35 cellular contexts compared by ENCODE assay signal in the genomic region with DNA sequence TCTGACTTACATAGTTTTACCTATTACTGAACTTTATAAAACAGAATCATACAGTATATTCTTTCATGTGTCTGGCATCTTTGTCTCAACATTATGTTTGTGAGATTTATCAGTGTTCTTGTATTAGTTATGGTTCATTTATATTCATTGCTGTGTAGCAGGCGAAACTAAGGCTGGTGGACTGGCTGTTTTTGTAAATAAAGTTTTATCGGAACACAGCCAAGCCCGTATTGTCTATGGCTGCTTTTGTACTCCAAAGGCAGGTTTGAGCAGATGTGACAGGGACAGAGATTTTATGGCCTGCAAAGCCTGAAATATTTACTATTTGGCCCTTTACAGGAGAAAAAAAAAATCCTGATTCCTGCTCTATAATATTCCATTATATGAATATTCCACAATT.
"Had no signal": no experiment of that assay in that cellular context is flagged by ENCODE, and none has a peak within 500 bp of the region (broad histone marks: within the 10 kb centered on the region; RNA-seq: fewer than 3 reads in every experiment).

No MANE protein-coding gene starts in this region.

- ATAC-seq: activated T-cell treated with anti-CD3 and anti-CD28 coated beads, Interleukin-2, amount 50 U/mL, for 72 hours had no signal

- H3K9me3 ChIP-seq: ascending aorta, Peyer's patch had no signal

- H3K9ac ChIP-seq: KMS-11 had no signal

- H3K4me3 Mint-ChIP-seq: activated CD4-positive, alpha-beta memory T cell treated with anti-CD3 and anti-CD28 coated beads, Interleukin-2, amount 10 ng/mL, durations not matched to agents 7 days and 5 days; activated naive CD4-positive, alpha-beta T cell treated with anti-CD3 and anti-CD28 coated beads, Interleukin-2, amount 50 U/mL, for 24 hours; activated naive CD8-positive, alpha-beta T cell treated with anti-CD3 and anti-CD28 coated beads, Interleukin-2, amount 10 ng/mL, durations not matched to agents 7 days and 5 days; activated T-cell treated with anti-CD3 and anti-CD28 coated beads, Interleukin-2, amount 50 U/mL, for 72 hours had no signal

- H3K4me2 ChIP-seq: KMS-11 had no signal

- H3K4me1 ChIP-seq: Peyer's patch had no signal

- H3K4me3 ChIP-seq: ascending aorta, cardiac muscle cell, Peyer's patch had no signal

- H3K9me3 Mint-ChIP-seq: activated CD4-positive, alpha-beta memory T cell treated with anti-CD3 and anti-CD28 coated beads, Interleukin-2, amount 10 ng/mL, durations not matched to agents 7 days and 5 days; activated naive CD4-positive, alpha-beta T cell treated with anti-CD3 and anti-CD28 coated beads, Interleukin-2, amount 50 U/mL, for 24 hours; activated naive CD8-positive, alpha-beta T cell treated with anti-CD3 and anti-CD28 coated beads, Interleukin-2, amount 10 ng/mL, durations not matched to agents 7 days and 5 days; activated T-cell treated with anti-CD3 and anti-CD28 coated beads, Interleukin-2, amount 50 U/mL, for 72 hours; activated T-helper 2 cell treated with anti-CD3 and anti-CD28 coated beads, Interferon-gamma antibody, Interleukin-2, Interleukin-4, amounts not matched to agents 10 μg/mL and 5 μg/mL and 100 μg/mL, durations not matched to agents 14 hours and 24 hours and 36 hours had no signal

- H3K27ac Mint-ChIP-seq: activated CD4-positive, alpha-beta memory T cell treated with anti-CD3 and anti-CD28 coated beads, Interleukin-2, amount 10 ng/mL, durations not matched to agents 7 days and 5 days; activated naive CD4-positive, alpha-beta T cell treated with anti-CD3 and anti-CD28 coated beads, Interleukin-2, amount 50 U/mL, for 24 hours; activated naive CD8-positive, alpha-beta T cell treated with anti-CD3 and anti-CD28 coated beads, Interleukin-2, amount 10 ng/mL, durations not matched to agents 7 days and 5 days; activated T-cell treated with anti-CD3 and anti-CD28 coated beads, Interleukin-2, amount 50 U/mL, for 72 hours; activated T-helper 2 cell treated with anti-CD3 and anti-CD28 coated beads, Interferon-gamma antibody, Interleukin-2, Interleukin-4, amounts not matched to agents 10 μg/mL and 5 μg/mL and 100 μg/mL, durations not matched to agents 14 hours and 24 hours and 36 hours had no signal

- H3K36me3 ChIP-seq: ascending aorta, cardiac muscle cell, Peyer's patch had no signal

- H3K27me3 ChIP-seq: ascending aorta, cardiac muscle cell, Peyer's patch had no signal

- H3K27me3 Mint-ChIP-seq: activated CD4-positive, alpha-beta memory T cell treated with anti-CD3 and anti-CD28 coated beads, Interleukin-2, amount 10 ng/mL, durations not matched to agents 7 days and 5 days; activated naive CD4-positive, alpha-beta T cell treated with anti-CD3 and anti-CD28 coated beads, Interleukin-2, amount 50 U/mL, for 24 hours; activated naive CD8-positive, alpha-beta T cell treated with anti-CD3 and anti-CD28 coated beads, Interleukin-2, amount 10 ng/mL, durations not matched to agents 7 days and 5 days had no signal

- DNase-seq: activated CD4-positive, alpha-beta memory T cell treated with anti-CD3 and anti-CD28 coated beads, Interleukin-2, amount 10 ng/mL, durations not matched to agents 7 days and 5 days; activated CD4-positive, alpha-beta T cell treated with anti-CD3 and anti-CD28 coated beads for 1 hour; activated CD4-positive, alpha-beta T cell treated with anti-CD3 and anti-CD28 coated beads for 48 hours; activated CD4-positive, CD25-positive, alpha-beta regulatory T cell; activated gamma-delta T cell; activated naive CD4-positive, alpha-beta T cell treated with Interleukin-2 at 50 U/mL for 16 hours; activated naive CD8-positive, alpha-beta T cell treated with anti-CD3 and anti-CD28 coated beads, Interleukin-2, amount 10 ng/mL, durations not matched to agents 7 days and 5 days; activated T-cell treated with anti-CD3 and anti-CD28 coated beads, Interleukin-2, amount 50 U/mL, for 1 hour; activated T-cell treated with anti-CD3 and anti-CD28 coated beads, Interleukin-2, amount 50 U/mL, for 72 hours; amygdala; cerebellar nuclear complex; MM.1S; MV-4-11; NCI-H1092; NCI-H1436 treated with DMSO at 0.1 percent for 48 hours; NCI-H1694 treated with DMSO at 0.1 percent for 48 hours; NCI-H2029; NCI-H2171; NCI-H510A; NCI-H526 treated with DMSO at 0.1 percent for 48 hours; NCI-H774; NK-92 treated with Interleukin-12 subunit alpha and Interleukin-12 subunit beta, amount 100 ng/mL, for 24 hours; PC-3; Peyer's patch; RPMI8226; SW 1271; T-helper 1 cell; T-helper 2 cell; T-helper 9 cell had no signal

- H3K27ac ChIP-seq: ascending aorta, cardiac muscle cell, KMS-11, Peyer's patch, VCaP had no signal
